20 cellular contexts compared by ENCODE assay signal in the genomic region with DNA sequence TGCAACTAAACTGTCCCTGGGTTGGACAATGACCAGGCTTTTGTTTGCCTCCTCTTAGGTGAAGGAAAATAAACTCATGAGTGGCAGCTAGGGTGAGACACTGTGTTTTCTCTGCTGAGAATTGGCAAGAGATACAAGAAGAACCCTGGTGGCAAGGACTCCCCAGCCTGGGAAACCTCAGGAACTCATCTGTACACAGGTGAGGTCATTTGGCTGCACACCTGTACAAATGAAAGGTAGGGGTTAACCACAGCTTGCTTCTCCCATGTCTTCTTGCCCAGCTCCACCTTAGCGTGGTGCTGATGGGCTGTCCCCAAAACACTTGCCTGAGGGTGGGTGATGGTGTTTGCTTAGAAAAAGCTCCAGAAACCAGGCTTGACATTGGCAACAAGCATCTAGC.
"Had no signal": no experiment of that assay in that cellular context is flagged by ENCODE, and none has a peak within 500 bp of the region (broad histone marks: within the 10 kb centered on the region; RNA-seq: fewer than 3 reads in every experiment).

No MANE protein-coding gene starts in this region.

- H3K36me3 ChIP-seq: left ventricle myocardium inferior, ovary, right atrium auricular region, right lobe of liver, suprapubic skin, thoracic aorta, tibial artery, upper lobe of right lung had no signal

- H3K4me1 ChIP-seq: left ventricle myocardium inferior, right atrium auricular region, right lobe of liver, suprapubic skin, tibial artery, upper lobe of right lung had no signal

- H3K9me3 ChIP-seq: mucosa of descending colon, ovary, right atrium auricular region, right lobe of liver, suprapubic skin, thoracic aorta, tibial artery, upper lobe of right lung had no signal

- H3K27me3 ChIP-seq: ovary, right atrium auricular region, right lobe of liver, upper lobe of right lung had no signal

- H3K4me3 ChIP-seq: left ventricle myocardium inferior, lung, mucosa of descending colon, ovary, right atrium auricular region, right lobe of liver, smooth muscle cell, suprapubic skin, thoracic aorta, tibial artery, upper lobe of right lung had no signal

- ATAC-seq: mucosa of descending colon; naive thymus-derived CD4-positive, alpha-beta T cell; natural killer cell treated with Interleukin-12 subunit alpha and Interleukin-12 subunit beta and Interleukin-15 and Interleukin-18, amount 100 ng/mL, for 72 hours; right lobe of liver; stimulated activated naive B cell treated with anti-CD40 and anti-IgM and Interleukin-4, amounts not matched to agents 10 μg/mL and 1 μg/mL and 100 μg/mL, for 72 hours; upper lobe of right lung had no signal

- DNase-seq: hypothalamus; immature natural killer cell; left ventricle myocardium inferior; midbrain; mucosa of descending colon; naive thymus-derived CD4-positive, alpha-beta T cell; ovary; right lobe of liver; stimulated activated CD4-positive, alpha-beta T cell treated with anti-CD3 and anti-CD28 coated beads, Interleukin-2, amount 100 ng/mL, for 24 hours; stimulated activated CD4-positive, alpha-beta T cell treated with anti-CD3 and anti-CD28 coated beads, Interleukin-4, amount 100 ng/mL, for 1 hour; stimulated activated naive B cell treated with anti-CD40 and anti-IgM and Interleukin-4, amounts not matched to agents 10 μg/mL and 1 μg/mL and 100 μg/mL, for 72 hours; tibial artery; trophoblast cell; upper lobe of right lung had no signal

- H3K27ac ChIP-seq: left ventricle myocardium inferior, ovary, right atrium auricular region, right lobe of liver, suprapubic skin, thoracic aorta, tibial artery, upper lobe of right lung had no signal

- H3K4me2 ChIP-seq: smooth muscle cell had no signal
